Comparison of ENCODE assay signal across 18 cellular contexts in genomic region chr22:37487559-37487958, GRCh38. TPM values are rescaled to one million over a fixed set of nuclear protein-coding genes. Genes with fewer than 3 reads are reported as not detected.
DNase-seq lines count a peak whose midpoint lies in the region; ATAC-seq and TF ChIP-seq lines count a peak whose summit lies in the region.
"Had no signal": no experiment of that assay in that cellular context is flagged by ENCODE, and none has a peak within 500 bp of the region (broad histone marks: within the 10 kb centered on the region; RNA-seq: fewer than 3 reads in every experiment).

No MANE protein-coding gene starts in this region.

- CTCF ChIA-PET in activated CD8-positive, alpha-beta T cell treated with anti-CD3 and anti-CD28 coated beads, Interleukin-2, amount 10 ng/mL, durations not matched to agents 7 days and 5 days (lab: Charles Lee): interaction anchor here (3.2 to 4.0 kb wide), 2 partner anchors 15 to 30 kb away, joined by 14 to 26 read pairs; no protein-coding TSS in a partner anchor

- H3K36me3 Mint-ChIP-seq in activated CD4-positive, alpha-beta T cell treated with anti-CD3 and anti-CD28 coated beads, Interleukin-2, amount 10 ng/mL, durations not matched to agents 24 days and 14 days (ENCODE audit: low read depth): peaks cover 25% of the 10 kb centered on the region
- peaks cover 4% of the 10 kb centered on the region for H3K36me3 Mint-ChIP-seq in IgD-negative memory B cell
- H3K36me3 Mint-ChIP-seq in activated CD8-positive, alpha-beta T cell treated with anti-CD3 and anti-CD28 coated beads, Interleukin-2, amount 10 ng/mL, durations not matched to agents 7 days and 5 days (ENCODE audit: low read depth): peaks cover 25% of the 10 kb centered on the region
- no peaks in the 10 kb centered on the region for H3K36me3 Mint-ChIP-seq in natural killer cell

- H3K4me3 Mint-ChIP-seq in activated CD4-positive, alpha-beta T cell treated with anti-CD3 and anti-CD28 coated beads, Interleukin-2, amount 10 ng/mL, durations not matched to agents 24 days and 14 days: peak overlapping the region; percentile 94
- H3K4me3 Mint-ChIP-seq in IgD-negative memory B cell (peak overlapping the region in 3 of 4 donors; percentile 55 to 100 (median 99)), natural killer cell (peak overlapping the region; percentile 94)
- H3K4me3 Mint-ChIP-seq in activated CD8-positive, alpha-beta T cell treated with anti-CD3 and anti-CD28 coated beads, Interleukin-2, amount 10 ng/mL, durations not matched to agents 7 days and 5 days: peak overlapping the region; percentile 88
- H3K4me3 Mint-ChIP-seq: HFFc6 had no signal

- H3K27ac Mint-ChIP-seq in activated CD4-positive, alpha-beta T cell treated with anti-CD3 and anti-CD28 coated beads, Interleukin-2, amount 10 ng/mL, durations not matched to agents 24 days and 14 days: peak overlapping the region; percentile 75
- H3K27ac Mint-ChIP-seq in IgD-negative memory B cell: peak overlapping the region; percentile 92 to 99 (median 95)
- H3K27ac Mint-ChIP-seq in activated CD8-positive, alpha-beta T cell treated with anti-CD3 and anti-CD28 coated beads, Interleukin-2, amount 10 ng/mL, durations not matched to agents 7 days and 5 days: peak overlapping the region; percentile 97
- peak overlapping the region; percentile 95 to 96 for H3K27ac Mint-ChIP-seq in natural killer cell
- H3K27ac Mint-ChIP-seq: HFFc6, nephron progenitor cell had no signal

- ATAC-seq in activated CD8-positive, alpha-beta T cell treated with anti-CD3 and anti-CD28 coated beads, Interleukin-2, amount 10 ng/mL, durations not matched to agents 7 days and 5 days: no peak
- ATAC-seq in natural killer cell (no peak), HG03135 (IDR thresholded peaks at IDR 0.05; ENCODE audit: unreplicated experiment) (no peak)
- ATAC-seq: gastroesophageal sphincter, lower lobe of right lung had no signal

- intact Hi-C loops in activated CD4-positive, alpha-beta T cell treated with anti-CD3 and anti-CD28 coated beads, Interleukin-2, amount 10 ng/mL, durations not matched to agents 24 days and 14 days (cut with micrococcal nuclease): no loop called here
- intact Hi-C loops in natural killer cell (cut with micrococcal nuclease): loop anchor here (5.0 to 10.0 kb wide), 3 partner anchors 80 to 713 kb away; partner anchors contain the start of gene IFT27

- peaks cover 33% of the 10 kb centered on the region for H3K4me1 Mint-ChIP-seq in activated CD4-positive, alpha-beta T cell treated with anti-CD3 and anti-CD28 coated beads, Interleukin-2, amount 10 ng/mL, durations not matched to agents 24 days and 14 days
- H3K4me1 Mint-ChIP-seq in IgD-negative memory B cell (peaks cover 22 to 31% (median 25%) of the 10 kb centered on the region in 3 donors), natural killer cell (peaks cover 49 to 67% of the 10 kb centered on the region in 2 donors)
- H3K4me1 Mint-ChIP-seq in activated CD8-positive, alpha-beta T cell treated with anti-CD3 and anti-CD28 coated beads, Interleukin-2, amount 10 ng/mL, durations not matched to agents 7 days and 5 days (ENCODE audit: low read depth): peaks cover 60% of the 10 kb centered on the region

- POLR2A ChIA-PET in activated CD8-positive, alpha-beta T cell treated with anti-CD3 and anti-CD28 coated beads, Interleukin-2, amount 10 ng/mL, durations not matched to agents 7 days and 5 days (lab: Charles Lee): no interaction called here

- no peaks in the 10 kb centered on the region for H3K9me3 Mint-ChIP-seq in activated CD4-positive, alpha-beta T cell treated with anti-CD3 and anti-CD28 coated beads, Interleukin-2, amount 10 ng/mL, durations not matched to agents 24 days and 14 days
- no peaks in the 10 kb centered on the region for H3K9me3 Mint-ChIP-seq in IgD-negative memory B cell
- no peaks in the 10 kb centered on the region for H3K9me3 Mint-ChIP-seq in activated CD8-positive, alpha-beta T cell treated with anti-CD3 and anti-CD28 coated beads, Interleukin-2, amount 10 ng/mL, durations not matched to agents 7 days and 5 days (ENCODE audit: insufficient read depth)
- H3K9me3 Mint-ChIP-seq in natural killer cell: no peaks in the 10 kb centered on the region
- H3K9me3 Mint-ChIP-seq: HFFc6, nephron progenitor cell had no signal

- no peak for TF ChIP-seq CTCF in natural killer cell (IDR thresholded peaks at IDR 0.05)

- no peaks in the 10 kb centered on the region for H3K27me3 Mint-ChIP-seq in activated CD4-positive, alpha-beta T cell treated with anti-CD3 and anti-CD28 coated beads, Interleukin-2, amount 10 ng/mL, durations not matched to agents 24 days and 14 days
- H3K27me3 Mint-ChIP-seq in IgD-negative memory B cell: no peaks in the 10 kb centered on the region
- H3K27me3 Mint-ChIP-seq in activated CD8-positive, alpha-beta T cell treated with anti-CD3 and anti-CD28 coated beads, Interleukin-2, amount 10 ng/mL, durations not matched to agents 7 days and 5 days (ENCODE audit: low read depth): no peaks in the 10 kb centered on the region
- H3K27me3 Mint-ChIP-seq in natural killer cell (ENCODE audit: low read depth in 2 of 2): no peaks in the 10 kb centered on the region

- DNase-seq in activated CD4-positive, alpha-beta T cell treated with anti-CD3 and anti-CD28 coated beads, Interleukin-2, amount 10 ng/mL, durations not matched to agents 24 days and 14 days: no peak
- DNase-seq in activated CD4-positive, alpha-beta T cell treated with anti-CD3 and anti-CD28 coated beads for 1 hour: no peak
- DNase-seq in activated CD8-positive, alpha-beta T cell treated with anti-CD3 and anti-CD28 coated beads, Interleukin-2, amount 10 ng/mL, durations not matched to agents 7 days and 5 days: no peak
- DNase-seq in natural killer cell (no peak), HuH-7.5 (ENCODE audit: low spot score) (no peak), NK-92 (lab: John Stamatoyannopoulos, UW; ENCODE audit: unreplicated experiment) (no peak)
- DNase-seq: activated CD4-positive, alpha-beta T cell treated with anti-CD3 and anti-CD28 coated beads, Interleukin-2, amount 50 U/mL, for 48 hours; adrenal gland; cerebellar nuclear complex; HFFc6; lower lobe of right lung; NCI-H1436 treated with DMSO at 0.1 percent for 48 hours; NCI-H526 treated with DMSO at 0.1 percent for 48 hours; nephron progenitor cell had no signal

RNA-seq across cellular contexts. Expression of gene MFNG, which starts 1.4 kb away (rescaled TPM):
- total RNA-seq in activated CD4-positive, alpha-beta T cell treated with anti-CD3 and anti-CD28 coated beads, Interleukin-2, amount 10 ng/mL, durations not matched to agents 24 days and 14 days: 207 and 231 TPM in 2 replicates
- 212 TPM for polyA plus RNA-seq in IgD-negative memory B cell
- 100 to 1,000 TPM; 227 to 232 TPM for total RNA-seq in activated CD8-positive, alpha-beta T cell treated with anti-CD3 and anti-CD28 coated beads, Interleukin-2, amount 10 ng/mL, durations not matched to agents 7 days and 5 days
- 100 to 1,000 TPM in 2 of 3 donors, 10 to 100 TPM in 1; 75.3 to 111 (median 110) TPM for total RNA-seq in natural killer cell
- total RNA-seq: HFFc6 had no signal

RNA-seq across cellular contexts. Expression of gene CARD10, which starts 31.7 kb away (rescaled TPM):
- not detected in 2 replicates for total RNA-seq in activated CD4-positive, alpha-beta T cell treated with anti-CD3 and anti-CD28 coated beads, Interleukin-2, amount 10 ng/mL, durations not matched to agents 24 days and 14 days
- not detected for polyA plus RNA-seq in IgD-negative memory B cell
- total RNA-seq in activated CD8-positive, alpha-beta T cell treated with anti-CD3 and anti-CD28 coated beads, Interleukin-2, amount 10 ng/mL, durations not matched to agents 7 days and 5 days: under 1 TPM in 1 of 2 experiments, not detected in 1; 0.31 TPM
- total RNA-seq in natural killer cell: under 1 TPM; 0.09 to 0.16 (median 0.10) TPM
- total RNA-seq: T-helper 1 cell treated with Interleukin-12 subunit alpha and Interleukin-12 subunit beta and Interleukin-4 antibody, amounts not matched to agents 30 ng/mL and 1 ng/mL, for 36 hours had no signal
